In the genomic region with DNA sequence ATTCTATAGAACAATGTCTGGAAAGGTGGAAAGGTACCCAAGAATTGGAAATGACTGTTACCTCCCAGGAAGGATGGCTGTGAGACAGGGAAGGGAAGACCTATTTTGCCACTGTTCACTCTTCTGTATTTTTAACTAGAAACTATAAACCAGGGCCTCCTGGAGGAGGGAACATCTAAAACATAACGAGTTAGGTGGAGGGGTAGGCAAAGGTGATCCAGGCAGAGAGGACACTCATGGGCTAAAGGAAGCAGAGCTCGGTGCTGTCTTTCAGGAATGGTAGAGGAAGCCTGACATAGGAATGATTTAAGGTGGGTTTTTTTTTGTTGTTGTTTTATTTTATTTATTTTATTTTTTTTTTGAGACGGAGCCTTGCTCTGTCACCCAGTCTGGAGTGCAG, we compare ENCODE assay signal across 17 cellular contexts.
"Had no signal": no experiment of that assay in that cellular context is flagged by ENCODE, and none has a peak within 500 bp of the region (broad histone marks: within the 10 kb centered on the region; RNA-seq: fewer than 3 reads in every experiment).

No MANE protein-coding gene starts in this region.

- DNase-seq: Karpas-422, KG1, MM.1S, NCI-H1092 treated with DMSO at 0.1 percent for 48 hours, NCI-H1436, NCI-H187, NCI-H2029, NCI-H2081 treated with DMSO at 0.1 percent for 48 hours, NCI-H2171, NCI-H226, NCI-H446, NCI-H510A, NCI-H524 treated with DMSO at 0.1 percent for 48 hours, NCI-H69, NCI-H774, SHP77, SK-N-SH had no signal

- H3K4me2 ChIP-seq: SK-N-SH had no signal

- H3K9ac ChIP-seq: SK-N-SH had no signal

- H3K9me3 ChIP-seq: SK-N-SH had no signal
